Comparison of ENCODE assay signal across 1 cellular context in genomic region chr2:9831670-9832069, GRCh38.
TF ChIP-seq lines count a peak whose summit lies in the region.

No MANE protein-coding gene starts in this region.

TF ChIP-seq in K562, 482 proteins besides CTCF, POLR2A, EP300 and RAD21 (continued from another document):
- TF ChIP-seq PREB (CRISPR knock-in tag; IDR thresholded peaks at IDR 0.05) (no peak), SMARCA5 (IDR thresholded peaks at IDR 0.05) (no peak), PCBP1 (IDR thresholded peaks at IDR 0.05; ENCODE audit: low read depth, low read length, poor library complexity, severe bottlenecking) (no peak), ZNF143 (CRISPR knock-in tag; IDR thresholded peaks at IDR 0.05) (no peak), RAD51 (IDR thresholded peaks at IDR 0.05; ENCODE audit: borderline replicate concordance, low read depth) (no peak), SAFB (IDR thresholded peaks at IDR 0.05; ENCODE audit: borderline replicate concordance, low read depth, low read length) (no peak), STAT5A (IDR thresholded peaks at IDR 0.05; ENCODE audit: borderline replicate concordance, low read length) (no peak), ZNF431 (CRISPR knock-in tag; IDR thresholded peaks at IDR 0.05) (no peak)
- TF ChIP-seq, protein P1, sequence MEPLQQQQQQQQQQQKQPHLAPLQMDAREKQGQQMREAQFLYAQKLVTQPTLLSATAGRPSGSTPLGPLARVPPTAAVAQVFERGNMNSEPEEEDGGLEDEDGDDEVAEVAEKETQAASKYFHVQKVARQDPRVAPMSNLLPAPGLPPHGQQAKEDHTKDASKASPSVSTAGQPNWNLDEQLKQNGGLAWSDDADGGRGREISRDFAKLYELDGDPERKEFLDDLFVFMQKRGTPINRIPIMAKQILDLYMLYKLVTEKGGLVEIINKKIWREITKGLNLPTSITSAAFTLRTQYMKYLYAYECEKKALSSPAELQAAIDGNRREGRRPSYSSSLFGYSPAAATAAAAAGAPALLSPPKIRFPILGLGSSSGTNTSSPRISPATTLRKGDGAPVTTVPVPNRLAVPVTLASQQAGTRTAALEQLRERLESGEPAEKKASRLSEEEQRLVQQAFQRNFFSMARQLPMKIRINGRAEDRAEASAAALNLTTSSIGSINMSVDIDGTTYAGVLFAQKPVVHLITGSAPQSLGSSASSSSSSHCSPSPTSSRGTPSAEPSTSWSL (CRISPR knock-in tag; IDR thresholded peaks at IDR 0.05; ENCODE audit: borderline replicate concordance): no peak
- TF ChIP-seq, protein P2, sequence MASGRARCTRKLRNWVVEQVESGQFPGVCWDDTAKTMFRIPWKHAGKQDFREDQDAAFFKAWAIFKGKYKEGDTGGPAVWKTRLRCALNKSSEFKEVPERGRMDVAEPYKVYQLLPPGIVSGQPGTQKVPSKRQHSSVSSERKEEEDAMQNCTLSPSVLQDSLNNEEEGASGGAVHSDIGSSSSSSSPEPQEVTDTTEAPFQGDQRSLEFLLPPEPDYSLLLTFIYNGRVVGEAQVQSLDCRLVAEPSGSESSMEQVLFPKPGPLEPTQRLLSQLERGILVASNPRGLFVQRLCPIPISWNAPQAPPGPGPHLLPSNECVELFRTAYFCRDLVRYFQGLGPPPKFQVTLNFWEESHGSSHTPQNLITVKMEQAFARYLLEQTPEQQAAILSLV (tag; IDR thresholded peaks at IDR 0.05): no peak
- TF ChIP-seq, protein P3, sequence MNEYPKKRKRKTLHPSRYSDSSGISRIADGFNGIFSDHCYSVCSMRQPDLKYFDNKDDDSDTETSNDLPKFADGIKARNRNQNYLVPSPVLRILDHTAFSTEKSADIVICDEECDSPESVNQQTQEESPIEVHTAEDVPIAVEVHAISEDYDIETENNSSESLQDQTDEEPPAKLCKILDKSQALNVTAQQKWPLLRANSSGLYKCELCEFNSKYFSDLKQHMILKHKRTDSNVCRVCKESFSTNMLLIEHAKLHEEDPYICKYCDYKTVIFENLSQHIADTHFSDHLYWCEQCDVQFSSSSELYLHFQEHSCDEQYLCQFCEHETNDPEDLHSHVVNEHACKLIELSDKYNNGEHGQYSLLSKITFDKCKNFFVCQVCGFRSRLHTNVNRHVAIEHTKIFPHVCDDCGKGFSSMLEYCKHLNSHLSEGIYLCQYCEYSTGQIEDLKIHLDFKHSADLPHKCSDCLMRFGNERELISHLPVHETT (CRISPR knock-in tag; conservative IDR thresholded peaks at IDR 0.05 in 1 of 2, IDR thresholded peaks at IDR 0.05 in 1 of 2): no peak
